Comparison of ENCODE assay signal across 19 cellular contexts in the genomic region with DNA sequence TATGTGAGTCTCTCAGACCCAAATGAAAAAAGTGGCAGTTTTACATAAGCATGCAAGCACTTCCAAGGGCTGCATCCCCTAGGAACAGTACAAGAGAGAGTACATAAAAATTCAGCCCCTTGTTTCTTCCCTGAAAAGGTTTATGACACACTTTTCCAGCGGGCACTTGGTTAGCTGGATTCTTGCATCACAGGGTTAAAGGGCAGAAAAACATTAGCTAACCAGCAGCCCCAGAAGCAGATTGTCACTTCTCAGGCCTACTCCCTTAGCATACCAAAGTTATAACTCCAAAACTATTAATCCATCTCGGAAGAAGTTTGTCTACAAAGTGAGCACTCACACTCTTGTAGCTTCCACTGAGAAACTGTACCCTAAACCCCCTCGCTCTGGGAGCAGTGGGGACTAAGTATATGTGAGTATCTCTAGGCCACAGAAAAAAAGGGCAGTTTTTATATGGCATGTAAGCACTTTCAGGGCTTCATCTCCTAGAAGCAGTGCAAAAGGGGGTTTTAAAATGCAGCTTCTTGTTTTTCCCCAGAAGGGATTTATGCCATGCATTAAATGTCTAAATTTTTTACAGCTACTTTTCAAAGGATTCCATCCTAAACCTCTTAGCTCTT.
"Had no signal": no experiment of that assay in that cellular context is flagged by ENCODE, and none has a peak within 500 bp of the region (broad histone marks: within the 10 kb centered on the region; RNA-seq: fewer than 3 reads in every experiment).

No MANE protein-coding gene starts in this region.

- H3K36me3 Mint-ChIP-seq: activated naive CD8-positive, alpha-beta T cell treated with anti-CD3 and anti-CD28 coated beads, Interleukin-2, amount 10 ng/mL, durations not matched to agents 7 days and 5 days had no signal

- H3K27me3 ChIP-seq: adrenal gland had no signal

- H3K36me3 ChIP-seq: adrenal gland had no signal

- H3K4me1 ChIP-seq: adrenal gland had no signal

- ATAC-seq: activated CD8-positive, alpha-beta T cell treated with anti-CD3 and anti-CD28 coated beads, Interleukin-2, amount 10 ng/mL, durations not matched to agents 7 days and 5 days; T-helper 17 cell; WTC11 had no signal

- H3K4me1 Mint-ChIP-seq: activated naive CD8-positive, alpha-beta T cell treated with anti-CD3 and anti-CD28 coated beads, Interleukin-2, amount 10 ng/mL, durations not matched to agents 7 days and 5 days; T-helper 17 cell; WTC11 had no signal

- DNase-seq: activated CD4-positive, alpha-beta T cell treated with anti-CD3 and anti-CD28 coated beads for 48 hours; activated CD4-positive, alpha-beta T cell treated with anti-CD3 and anti-CD28 coated beads, Interleukin-2, amount 50 U/mL, for 4 hours; activated CD4-positive, CD25-positive, alpha-beta regulatory T cell treated with anti-CD3 and anti-CD28 coated beads, Interleukin-2, amount 50 U/mL, for 72 hours; activated CD8-positive, alpha-beta memory T cell treated with anti-CD3 and anti-CD28 coated beads, Interleukin-2, amount 50 U/mL, for 48 hours; activated CD8-positive, alpha-beta T cell treated with anti-CD3 and anti-CD28 coated beads, Interleukin-2, amount 10 ng/mL, durations not matched to agents 7 days and 5 days; activated naive CD4-positive, alpha-beta T cell treated with anti-CD3 and anti-CD28 coated beads, Interleukin-2, amount 50 U/mL, for 16 hours; activated naive CD8-positive, alpha-beta T cell treated with anti-CD3 and anti-CD28 coated beads, Interleukin-2, amount 10 ng/mL, durations not matched to agents 7 days and 5 days; activated T-cell treated with anti-CD3 and anti-CD28 coated beads, Interleukin-2, amount 50 U/mL, for 1 hour; adrenal gland; anterior cingulate cortex; NCI-H1105 treated with DMSO at 0.1 percent for 48 hours; NCI-H1436 treated with DMSO at 0.1 percent for 48 hours; NCI-H187; NCI-H2081; NCI-H524; SIG-M5; T-helper 17 cell; T-helper 9 cell had no signal

- H3K27me3 Mint-ChIP-seq: T-helper 17 cell had no signal

- H3K9me3 ChIP-seq: adrenal gland had no signal

- H3K4me3 Mint-ChIP-seq: activated CD8-positive, alpha-beta T cell treated with anti-CD3 and anti-CD28 coated beads, Interleukin-2, amount 10 ng/mL, durations not matched to agents 7 days and 5 days; activated naive CD8-positive, alpha-beta T cell treated with anti-CD3 and anti-CD28 coated beads, Interleukin-2, amount 10 ng/mL, durations not matched to agents 7 days and 5 days; T-helper 17 cell; WTC11 had no signal

- H3K27ac Mint-ChIP-seq: activated CD8-positive, alpha-beta T cell treated with anti-CD3 and anti-CD28 coated beads, Interleukin-2, amount 10 ng/mL, durations not matched to agents 7 days and 5 days; activated naive CD8-positive, alpha-beta T cell treated with anti-CD3 and anti-CD28 coated beads, Interleukin-2, amount 10 ng/mL, durations not matched to agents 7 days and 5 days; T-helper 17 cell; WTC11 had no signal

- H3K27ac ChIP-seq: adrenal gland had no signal

- H3K4me3 ChIP-seq: adrenal gland had no signal
